Comparison of ENCODE assay signal across 23 cellular contexts in the genomic region with DNA sequence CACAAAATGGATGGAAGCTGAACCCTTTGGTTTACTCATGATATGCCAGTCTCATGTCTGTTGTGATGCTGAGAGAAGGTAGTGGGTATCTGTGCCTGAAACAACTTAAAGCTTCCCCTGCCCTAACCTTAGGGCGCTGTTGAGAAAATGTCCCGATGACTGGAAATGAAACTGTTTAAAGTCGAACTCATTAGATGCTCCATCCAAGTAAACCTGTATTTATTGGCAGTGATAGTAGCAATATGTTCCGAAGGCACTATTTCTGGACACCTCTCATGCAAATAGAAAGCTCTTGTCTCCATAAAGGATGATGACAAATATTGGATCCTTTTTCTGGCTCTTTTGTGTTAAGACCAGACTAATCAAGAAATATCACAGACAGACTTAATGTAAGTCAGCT.
DNase-seq lines count a peak whose midpoint lies in the region; ATAC-seq, FAIRE-seq and TF ChIP-seq lines count a peak whose summit lies in the region.
"Had no signal": no experiment of that assay in that cellular context is flagged by ENCODE, and none has a peak within 500 bp of the region (broad histone marks: within the 10 kb centered on the region; RNA-seq: fewer than 3 reads in every experiment).

No MANE protein-coding gene starts in this region.

- H3K4me3 ChIP-seq in WERI-Rb-1 (ENCODE audit: low read depth, low read length): no peak overlapping the region
- H3K4me3 ChIP-seq: A549; BLaER1 treated with 17β-estradiol and CSF1 and Interleukin-3, amounts not matched to agents 10 nM and 100 nM; HAP-1 had no signal

- H3K36me3 ChIP-seq in WERI-Rb-1: peaks cover 3% of the 10 kb centered on the region; the same call in 1 of the 2 replicates
- H3K36me3 ChIP-seq: BE2C, HAP-1 had no signal

- TF ChIP-seq CTCF in WERI-Rb-1 (IDR thresholded peaks at IDR 0.05; ENCODE audit: low read depth, low read length): no peak

- H3K9me3 ChIP-seq in WERI-Rb-1 (ENCODE audit: severe bottlenecking): no peaks in the 10 kb centered on the region
- H3K9me3 ChIP-seq: A549, BE2C, HAP-1 had no signal

- no peaks in the 10 kb centered on the region for H3K27me3 ChIP-seq in WERI-Rb-1 (ENCODE audit: insufficient read depth, low read depth, severe bottlenecking)
- H3K27me3 ChIP-seq: BE2C; BLaER1 treated with 17β-estradiol and CSF1 and Interleukin-3, amounts not matched to agents 10 nM and 100 nM had no signal

- H3K27ac ChIP-seq in WERI-Rb-1: peak overlapping the region; percentile 74; the same call in 1 of the 2 replicates
- H3K27ac ChIP-seq: A549; BLaER1 treated with 17β-estradiol and CSF1 and Interleukin-3, amounts not matched to agents 10 nM and 100 nM had no signal

- no peak for ATAC-seq in HG03342 (IDR thresholded peaks at IDR 0.05; ENCODE audit: unreplicated experiment)
- ATAC-seq: A549 had no signal

- peak; percentile 65 for DNase-seq in G401 (ENCODE audit: low spot score)
- no peak for DNase-seq in GM19239 (ENCODE audit: insufficient read length, low spot score)
- no peak for DNase-seq in WERI-Rb-1
- DNase-seq in cerebellum (ENCODE audit: low spot score): peak; percentile 39
- no peak for DNase-seq in activated T-cell treated with anti-CD3 and anti-CD28 coated beads for 4 hours
- DNase-seq in activated CD8-positive, alpha-beta memory T cell treated with anti-CD3 and anti-CD28 coated beads, Interleukin-2, amount 50 U/mL, for 48 hours: no peak
- DNase-seq: 8988T; ACHN; AML-193; BE2C; CD4-positive, alpha-beta T cell; CD8-positive, alpha-beta memory T cell; DMS 273 treated with DMSO at 0.1 percent for 48 hours; DMS79; EL; GF-D8; GOT3; HFFc6 had no signal

- in situ Hi-C loops in G401 (cut with HindIII; ENCODE audit: low sequenced_read_pairs): no loop called here

- FAIRE-seq in GM19239 (lab: Jason Lieb, UNC): peak; percentile 59
- FAIRE-seq: A549, H54 had no signal

Comparison
In these comparisons a context has a peak if more than half of its experiments do, and no peak if none do; other contexts are left out.
1. DNase-seq: peak in G401 (single experiment) and cerebellum (single experiment); none in GM19239 (single experiment), WERI-Rb-1 (single experiment), activated T-cell treated with anti-CD3 and anti-CD28 coated beads for 4 hours (single experiment) and activated CD8-positive, alpha-beta memory T cell treated with anti-CD3 and anti-CD28 coated beads, Interleukin-2, amount 50 U/mL, for 48 hours (single experiment).